ENCODE assay signal across 8 cellular contexts in genomic region chr4:4480685-4481393, GRCh38.
DNase-seq lines count a peak whose midpoint lies in the region; ATAC-seq and TF ChIP-seq lines count a peak whose summit lies in the region.

No MANE protein-coding gene starts in this region.

- no peaks in the 10 kb centered on the region for H3K9me3 Mint-ChIP-seq in activated naive CD4-positive, alpha-beta T cell treated with anti-CD3 and anti-CD28 coated beads, Interleukin-2, amount 50 U/mL, for 72 hours

- no peaks in the 10 kb centered on the region for H3K36me3 ChIP-seq in heart left ventricle

- H3K4me1 ChIP-seq in heart left ventricle = peaks cover 0 to 16% (median 4%) of the 10 kb centered on the region in 12 donors

- ATAC-seq in heart left ventricle = peak in 3 of 4 donors; percentile 28 to 66 (median 42)
- no peak for ATAC-seq in Right ventricle myocardium inferior
- no peak for ATAC-seq in activated naive CD4-positive, alpha-beta T cell treated with anti-CD3 and anti-CD28 coated beads, Interleukin-2, amount 50 U/mL, for 72 hours
- no peak for ATAC-seq in HG02981 (IDR thresholded peaks at IDR 0.05; ENCODE audit: unreplicated experiment)

- H3K27ac Mint-ChIP-seq in activated naive CD4-positive, alpha-beta T cell treated with anti-CD3 and anti-CD28 coated beads, Interleukin-2, amount 50 U/mL, for 72 hours = no peak overlapping the region

- H3K27ac ChIP-seq in heart left ventricle (no peak overlapping the region), angular gyrus (ENCODE audit: low read depth, low read length) (peak overlapping the region; percentile 86)

- DNase-seq in heart left ventricle (no peak), Right ventricle myocardium inferior (ENCODE audit: missing footprints) (no peak), inferior parietal cortex (ENCODE audit: extremely low spot score) (peak; percentile 85), amniotic stem cell (lab: John Stamatoyannopoulos, UW) (no peak), dedifferentiated amniotic fluid mesenchymal stem cell (ENCODE audit: extremely low spot score) (no peak)
- no peak for DNase-seq in activated naive CD4-positive, alpha-beta T cell treated with anti-CD3 and anti-CD28 coated beads, Interleukin-2, amount 50 U/mL, for 72 hours (ENCODE audit: low spot score in 2 of 2)

- no peaks in the 10 kb centered on the region for H3K36me3 Mint-ChIP-seq in activated naive CD4-positive, alpha-beta T cell treated with anti-CD3 and anti-CD28 coated beads, Interleukin-2, amount 50 U/mL, for 72 hours

- TF ChIP-seq POLR2A in heart left ventricle (IDR thresholded peaks at IDR 0.05) = no peak

- WGBS in heart left ventricle, 4 donors = 70 to 79% (median 76%) methylated on average over 6 of the region's 6 CpGs

- intact Hi-C loops in heart left ventricle (cut with DNase I) = loop anchor here in 9 of 10 donors (10.0 kb wide), 6 partner anchors 384 to 1334 kb away; no protein-coding TSS in a partner anchor
- intact Hi-C loops in Right ventricle myocardium inferior (cut with DNase I) = loop anchor here (10.0 kb wide), 1 partner anchor 514 kb away; no protein-coding TSS in a partner anchor

- no peaks in the 10 kb centered on the region for H3K27me3 ChIP-seq in heart left ventricle

- TF ChIP-seq CTCF in heart left ventricle (IDR thresholded peaks at IDR 0.05) = peak in 9 of 12 donors; percentile 12 to 49 (median 30)

- H3K4me3 ChIP-seq in heart left ventricle = no peak overlapping the region

- no peaks in the 10 kb centered on the region for H3K9me3 ChIP-seq in heart left ventricle

Comparison
In these comparisons a context has a peak if more than half of its experiments do, and no peak if none do; other contexts are left out.
1. ATAC-seq: peak in heart left ventricle (3 of 4); none in Right ventricle myocardium inferior (single experiment), activated naive CD4-positive, alpha-beta T cell treated with anti-CD3 and anti-CD28 coated beads, Interleukin-2, amount 50 U/mL, for 72 hours (0 of 2) and HG02981 (single experiment).